ENCODE assay signal across 1 cellular context in genomic region chr4:113142351-113142750, GRCh38.
TF ChIP-seq lines count a peak whose summit lies in the region.

No MANE protein-coding gene starts in this region.

TF ChIP-seq in SK-N-SH treated with all-trans-retinoic acid at 6 μM for 48 hours, 23 proteins besides CTCF, POLR2A, EP300 and RAD21 (continued from another document):
- no peak for TF ChIP-seq ISL1 (CRISPR knock-in tag; IDR thresholded peaks at IDR 0.05)
- TF ChIP-seq PPARA (CRISPR knock-in tag; IDR thresholded peaks at IDR 0.05; ENCODE audit: borderline replicate concordance), result no peak
- TF ChIP-seq CREB5 (CRISPR knock-in tag; IDR thresholded peaks at IDR 0.05; ENCODE audit: low read depth), result no peak
- TF ChIP-seq ZNF70 (CRISPR knock-in tag; IDR thresholded peaks at IDR 0.05), result no peak
- TF ChIP-seq ZNF8 (CRISPR knock-in tag; IDR thresholded peaks at IDR 0.05), result no peak
- TF ChIP-seq ESRRG (CRISPR knock-in tag; IDR thresholded peaks at IDR 0.05), result no peak
